Comparison of ENCODE assay signal across 8 cellular contexts in genomic region chr7:31443457-31443856, GRCh38.
DNase-seq lines count a peak whose midpoint lies in the region; ATAC-seq, FAIRE-seq and TF ChIP-seq lines count a peak whose summit lies in the region.

No MANE protein-coding gene starts in this region.

- peak; percentile 14 for DNase-seq in GM12891 (ENCODE audit: insufficient read length, low spot score)
- DNase-seq in NCI-H1105 (lab: John Stamatoyannopoulos, UW): peak; percentile 53
- peak; percentile 43 for DNase-seq in SK-N-DZ (ENCODE audit: low spot score)
- peak; percentile 14 for DNase-seq in fibroblast of the conjunctiva (ENCODE audit: low read depth)
- no peak for DNase-seq in prostate gland (ENCODE audit: low spot score)

- ATAC-seq in HG02798 (IDR thresholded peaks at IDR 0.05; ENCODE audit: poor library complexity, unreplicated experiment): peak; percentile 85
- ATAC-seq in activated T-helper 17 cell treated with anti-CD3 and anti-CD28 coated beads, Interleukin-2, amount 50 U/mL, for 72 hours (replicated peaks): no peak

- H3K36me3 ChIP-seq in prostate gland: no peaks in the 10 kb centered on the region

- H3K9me3 ChIP-seq in prostate gland: no peaks in the 10 kb centered on the region

- H3K27me3 ChIP-seq in prostate gland (replicated peaks; ENCODE audit: insufficient read depth): no peaks in the 10 kb centered on the region

- H3K27ac ChIP-seq in 22Rv1 (no peak overlapping the region), prostate gland (no peak overlapping the region)

- no peak overlapping the region for H3K27ac Mint-ChIP-seq in activated T-helper 17 cell treated with anti-CD3 and anti-CD28 coated beads, Interleukin-2, amount 50 U/mL, for 72 hours

- no peaks in the 10 kb centered on the region for H3K4me1 ChIP-seq in prostate gland (replicated peaks)

- H3K4me3 ChIP-seq in prostate gland: no peak overlapping the region

- TF ChIP-seq CTCF in 22Rv1 (IDR thresholded peaks at IDR 0.05) (peak; percentile 97), prostate gland (IDR thresholded peaks at IDR 0.05) (peak in 3 of 4 experiments; percentile 60 to 67 (median 63))

- H3K4me3 Mint-ChIP-seq in activated T-helper 17 cell treated with anti-CD3 and anti-CD28 coated beads, Interleukin-2, amount 50 U/mL, for 72 hours: no peak overlapping the region

- TF ChIP-seq POLR2A in GM12891 (IDR thresholded peaks at IDR 0.05; ENCODE audit: low read depth, low read length): no peak
- TF ChIP-seq POLR2A in prostate gland (IDR thresholded peaks at IDR 0.05): no peak

- FAIRE-seq in GM12891 (lab: Jason Lieb, UNC): peak; percentile 5

- peaks cover 4% of the 10 kb centered on the region for H3K9me3 Mint-ChIP-seq in activated T-helper 17 cell treated with anti-CD3 and anti-CD28 coated beads, Interleukin-2, amount 50 U/mL, for 72 hours

- 24% methylated on average over 1 of the region's 1 CpG for WGBS in prostate gland

- no peaks in the 10 kb centered on the region for H3K4me1 Mint-ChIP-seq in activated T-helper 17 cell treated with anti-CD3 and anti-CD28 coated beads, Interleukin-2, amount 50 U/mL, for 72 hours

- peaks cover 5% of the 10 kb centered on the region for H3K27me3 Mint-ChIP-seq in activated T-helper 17 cell treated with anti-CD3 and anti-CD28 coated beads, Interleukin-2, amount 50 U/mL, for 72 hours

- H3K36me3 Mint-ChIP-seq in activated T-helper 17 cell treated with anti-CD3 and anti-CD28 coated beads, Interleukin-2, amount 50 U/mL, for 72 hours (ENCODE audit: low read depth): no peaks in the 10 kb centered on the region

- intact Hi-C loops in prostate gland (cut with DNase I): loop anchor here (5.0 kb wide), 2 partner anchors 189 to 279 kb away; no protein-coding TSS in a partner anchor

TF ChIP-seq in GM12891, 5 proteins besides CTCF, POLR2A, EP300 and RAD21:
- TF ChIP-seq POU2F2 (IDR thresholded peaks at IDR 0.05; ENCODE audit: low read depth, low read length): no peak
- no peak for TF ChIP-seq SPI1 (IDR thresholded peaks at IDR 0.05; ENCODE audit: low read depth, low read length)
- no peak for TF ChIP-seq PAX5 (IDR thresholded peaks at IDR 0.05; ENCODE audit: insufficient read depth, low read length, severe bottlenecking)
- no peak for TF ChIP-seq POLR2AphosphoS5 (IDR thresholded peaks at IDR 0.05; ENCODE audit: low read depth, low read length)
- no peak for TF ChIP-seq TAF1 (IDR thresholded peaks at IDR 0.05; ENCODE audit: low read depth, low read length)
